In the genomic region with DNA sequence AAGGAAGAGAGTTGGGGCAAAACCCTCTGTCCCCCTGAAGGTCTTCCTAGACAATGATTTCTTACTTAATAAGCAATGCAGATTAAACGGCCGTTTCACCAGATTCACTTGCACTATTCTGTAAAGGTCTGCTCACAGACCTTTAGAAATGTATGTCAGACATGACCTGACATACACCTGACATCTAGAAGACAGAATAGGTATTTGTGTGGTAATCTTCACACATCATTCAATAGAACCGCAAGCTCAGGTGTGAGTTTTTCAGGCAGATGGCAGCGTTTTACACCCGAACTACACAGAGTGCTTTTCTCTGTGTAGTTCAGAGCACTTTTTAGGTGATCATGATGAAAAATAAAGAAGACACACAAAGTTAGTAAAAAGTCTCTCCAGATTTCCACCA, we compare ENCODE assay signal across 30 cellular contexts.
DNase-seq lines count a peak whose midpoint lies in the region; ATAC-seq and TF ChIP-seq lines count a peak whose summit lies in the region.
"Had no signal": no experiment of that assay in that cellular context is flagged by ENCODE, and none has a peak within 500 bp of the region (broad histone marks: within the 10 kb centered on the region; RNA-seq: fewer than 3 reads in every experiment).

No MANE protein-coding gene starts in this region.

- 82% methylated on average over 5 of the region's 5 CpGs for WGBS in esophagus muscularis mucosa

- intact Hi-C loops in activated CD8-positive, alpha-beta T cell treated with anti-CD3 and anti-CD28 coated beads for 36 hours (cut with micrococcal nuclease) = no loop called here
- intact Hi-C loops in esophagus muscularis mucosa (cut with DNase I) = no loop called here

- peaks cover 95% of the 10 kb centered on the region for H3K4me1 Mint-ChIP-seq in activated T-cell treated with anti-CD3 and anti-CD28 coated beads, Interleukin-2, amount 50 U/mL, for 72 hours (ENCODE audit: low read depth)
- H3K4me1 Mint-ChIP-seq in activated CD8-positive, alpha-beta T cell treated with anti-CD3 and anti-CD28 coated beads for 36 hours (ENCODE audit: low read depth) = peaks cover 90% of the 10 kb centered on the region
- peaks cover 93% of the 10 kb centered on the region for H3K4me1 Mint-ChIP-seq in stimulated activated naive CD8-positive, alpha-beta T cell treated with anti-CD3 and anti-CD28 coated beads, Interleukin-15, amount 100 ng/mL, for 72 hours

- H3K4me3 ChIP-seq in esophagus muscularis mucosa = no peak overlapping the region
- H3K4me3 ChIP-seq: ascending aorta, coronary artery, K562, left ventricle myocardium inferior had no signal

- H3K27ac Mint-ChIP-seq in activated T-cell treated with anti-CD3 and anti-CD28 coated beads, Interleukin-2, amount 50 U/mL, for 72 hours = peak overlapping the region; percentile 36
- H3K27ac Mint-ChIP-seq in activated CD8-positive, alpha-beta T cell treated with anti-CD3 and anti-CD28 coated beads for 36 hours = no peak overlapping the region
- H3K27ac Mint-ChIP-seq in stimulated activated naive CD8-positive, alpha-beta T cell treated with anti-CD3 and anti-CD28 coated beads, Interleukin-15, amount 100 ng/mL, for 72 hours = no peak overlapping the region
- H3K27ac Mint-ChIP-seq: activated naive CD8-positive, alpha-beta T cell treated with anti-CD3 and anti-CD28 coated beads, Interleukin-2, amount 10 ng/mL, durations not matched to agents 7 days and 5 days; T-helper 1 cell treated with Interleukin-12 subunit alpha and Interleukin-12 subunit beta and Interleukin-4 antibody, amounts not matched to agents 30 μg/mL and 1 μg/mL, for 36 hours had no signal

- H3K27ac ChIP-seq in esophagus muscularis mucosa (replicated peaks in 1 of 4) = no peak overlapping the region
- H3K27ac ChIP-seq: ascending aorta, C4-2B, coronary artery, left ventricle myocardium inferior, neutrophil had no signal

- POLR2A ChIA-PET in activated CD8-positive, alpha-beta T cell treated with anti-CD3 and anti-CD28 coated beads for 36 hours (lab: Charles Lee) = interaction anchor here (1.1 to 3.2 kb wide), 2 partner anchors 10 to 46 kb away, joined by 3 to 12 read pairs; no protein-coding TSS in a partner anchor

- H3K36me3 Mint-ChIP-seq in activated T-cell treated with anti-CD3 and anti-CD28 coated beads, Interleukin-2, amount 50 U/mL, for 72 hours (ENCODE audit: insufficient read depth in 2 of 2) = peaks cover 6 to 29% of the 10 kb centered on the region in 2 donors
- peaks cover 46% of the 10 kb centered on the region for H3K36me3 Mint-ChIP-seq in activated CD8-positive, alpha-beta T cell treated with anti-CD3 and anti-CD28 coated beads for 36 hours (ENCODE audit: low read depth)

- no peaks in the 10 kb centered on the region for H3K4me1 ChIP-seq in esophagus muscularis mucosa
- H3K4me1 ChIP-seq: ascending aorta, left ventricle myocardium inferior had no signal

- no peaks in the 10 kb centered on the region for H3K36me3 ChIP-seq in esophagus muscularis mucosa
- H3K36me3 ChIP-seq: ascending aorta, left ventricle myocardium inferior, neutrophil had no signal

- no peaks in the 10 kb centered on the region for H3K27me3 Mint-ChIP-seq in activated T-cell treated with anti-CD3 and anti-CD28 coated beads, Interleukin-2, amount 50 U/mL, for 72 hours (ENCODE audit: low read depth)
- no peaks in the 10 kb centered on the region for H3K27me3 Mint-ChIP-seq in activated CD8-positive, alpha-beta T cell treated with anti-CD3 and anti-CD28 coated beads for 36 hours
- no peaks in the 10 kb centered on the region for H3K27me3 Mint-ChIP-seq in stimulated activated naive CD8-positive, alpha-beta T cell treated with anti-CD3 and anti-CD28 coated beads, Interleukin-15, amount 100 ng/mL, for 72 hours
- H3K27me3 Mint-ChIP-seq: activated naive CD8-positive, alpha-beta T cell treated with anti-CD3 and anti-CD28 coated beads, Interleukin-2, amount 10 ng/mL, durations not matched to agents 7 days and 5 days had no signal

- peaks cover 0 to 17% (median 0%) of the 10 kb centered on the region in 4 donors for H3K27me3 ChIP-seq in esophagus muscularis mucosa
- H3K27me3 ChIP-seq: ascending aorta, neutrophil had no signal

- TF ChIP-seq CTCF in activated CD8-positive, alpha-beta T cell treated with anti-CD3 and anti-CD28 coated beads for 36 hours (IDR thresholded peaks at IDR 0.05) = no peak
- TF ChIP-seq CTCF in esophagus muscularis mucosa (IDR thresholded peaks at IDR 0.05) = no peak

- TF ChIP-seq POLR2A in esophagus muscularis mucosa (IDR thresholded peaks at IDR 0.05; ENCODE audit: low read depth) = no peak

- DNase-seq in activated T-cell treated with anti-CD3 and anti-CD28 coated beads, Interleukin-2, amount 50 U/mL, for 72 hours = no peak
- DNase-seq in activated T-cell treated with anti-CD3 and anti-CD28 coated beads, Interleukin-2, amount 50 U/mL, for 48 hours = no peak
- DNase-seq in activated CD8-positive, alpha-beta T cell treated with anti-CD3 and anti-CD28 coated beads for 36 hours = no peak
- DNase-seq in esophagus muscularis mucosa (ENCODE audit: extremely low spot score) (peak; percentile 37), midbrain (lab: John Stamatoyannopoulos, UW) (no peak), iPS-NIHi11 (ENCODE audit: low spot score) (no peak)
- no peak for DNase-seq in stimulated activated naive CD8-positive, alpha-beta T cell treated with anti-CD3 and anti-CD28 coated beads, Interleukin-15, amount 100 ng/mL, for 72 hours
- DNase-seq: 8988T; activated CD4-positive, alpha-beta T cell treated with anti-CD3 and anti-CD28 coated beads, Interleukin-2, amount 50 U/mL, for 48 hours; activated CD8-positive, alpha-beta memory T cell treated with anti-CD3 and anti-CD28 coated beads, Interleukin-2, amount 50 U/mL, for 4 hours; activated naive CD8-positive, alpha-beta T cell treated with anti-CD3 and anti-CD28 coated beads, Interleukin-2, amount 10 ng/mL, durations not matched to agents 7 days and 5 days; erythroblast; GOT3; left ventricle myocardium inferior; mesenchymal stem cell; NCI-H1105; NCI-H187 treated with DMSO at 0.1 percent for 48 hours; NCI-H2171 treated with DMSO at 0.1 percent for 48 hours; NCI-H524 treated with DMSO at 0.1 percent for 48 hours; stimulated activated CD4-positive, alpha-beta T cell treated with anti-CD3 and anti-CD28 coated beads, Interleukin-12 subunit alpha, Interleukin-12 subunit beta, amount 100 ng/mL, for 4 hours; stimulated activated CD4-positive, alpha-beta T cell treated with anti-CD3 and anti-CD28 coated beads, Interleukin-2, amount 100 ng/mL, for 48 hours; trophoblast cell had no signal

- CTCF ChIA-PET in activated CD8-positive, alpha-beta T cell treated with anti-CD3 and anti-CD28 coated beads for 36 hours (lab: Charles Lee) = interaction anchor here (0.8 to 1.0 kb wide), 2 partner anchors 16 to 21 kb away, joined by 3 read pairs; no protein-coding TSS in a partner anchor

- TF ChIP-seq EP300 in esophagus muscularis mucosa (IDR thresholded peaks at IDR 0.05) = no peak

- H3K4me3 Mint-ChIP-seq in activated T-cell treated with anti-CD3 and anti-CD28 coated beads, Interleukin-2, amount 50 U/mL, for 72 hours = peak overlapping the region in 1 of 2 donors; percentile 56
- H3K4me3 Mint-ChIP-seq in activated CD8-positive, alpha-beta T cell treated with anti-CD3 and anti-CD28 coated beads for 36 hours = no peak overlapping the region
- peak overlapping the region; percentile 10 to 12 for H3K4me3 Mint-ChIP-seq in stimulated activated naive CD8-positive, alpha-beta T cell treated with anti-CD3 and anti-CD28 coated beads, Interleukin-15, amount 100 ng/mL, for 72 hours
- H3K4me3 Mint-ChIP-seq: activated naive CD8-positive, alpha-beta T cell treated with anti-CD3 and anti-CD28 coated beads, Interleukin-2, amount 10 ng/mL, durations not matched to agents 7 days and 5 days; T-helper 1 cell treated with Interleukin-12 subunit alpha and Interleukin-12 subunit beta and Interleukin-4 antibody, amounts not matched to agents 30 μg/mL and 1 μg/mL, for 36 hours had no signal

- no peaks in the 10 kb centered on the region for H3K9me3 Mint-ChIP-seq in activated T-cell treated with anti-CD3 and anti-CD28 coated beads, Interleukin-2, amount 50 U/mL, for 72 hours
- peaks cover 5% of the 10 kb centered on the region for H3K9me3 Mint-ChIP-seq in activated CD8-positive, alpha-beta T cell treated with anti-CD3 and anti-CD28 coated beads for 36 hours
- no peaks in the 10 kb centered on the region for H3K9me3 Mint-ChIP-seq in stimulated activated naive CD8-positive, alpha-beta T cell treated with anti-CD3 and anti-CD28 coated beads, Interleukin-15, amount 100 ng/mL, for 72 hours

- no peak for ATAC-seq in activated T-cell treated with anti-CD3 and anti-CD28 coated beads, Interleukin-2, amount 50 U/mL, for 72 hours (replicated peaks in 1 of 2)
- peak; percentile 9 for ATAC-seq in activated CD8-positive, alpha-beta T cell treated with anti-CD3 and anti-CD28 coated beads for 36 hours
- no peak for ATAC-seq in stimulated activated naive CD8-positive, alpha-beta T cell treated with anti-CD3 and anti-CD28 coated beads, Interleukin-15, amount 100 ng/mL, for 72 hours
- ATAC-seq in HG03354 (IDR thresholded peaks at IDR 0.05; ENCODE audit: poor library complexity, severe bottlenecking, unreplicated experiment) = no peak
- ATAC-seq: K562, sciatic nerve had no signal

- H3K9me3 ChIP-seq in esophagus muscularis mucosa = no peaks in the 10 kb centered on the region
- H3K9me3 ChIP-seq: ascending aorta, left ventricle myocardium inferior, neutrophil had no signal
